8 cellular contexts compared by ENCODE assay signal in genomic region chr14:45135659-45136314, GRCh38. TPM values are rescaled to one million over a fixed set of nuclear protein-coding genes. Genes with fewer than 3 reads are reported as not detected.
A peak's percentile ranks its signal among the peaks of the same experiment; 100 is the strongest.
DNase-seq lines count a peak whose midpoint lies in the region; ATAC-seq and TF ChIP-seq lines count a peak whose summit lies in the region.

A gene with protein sequence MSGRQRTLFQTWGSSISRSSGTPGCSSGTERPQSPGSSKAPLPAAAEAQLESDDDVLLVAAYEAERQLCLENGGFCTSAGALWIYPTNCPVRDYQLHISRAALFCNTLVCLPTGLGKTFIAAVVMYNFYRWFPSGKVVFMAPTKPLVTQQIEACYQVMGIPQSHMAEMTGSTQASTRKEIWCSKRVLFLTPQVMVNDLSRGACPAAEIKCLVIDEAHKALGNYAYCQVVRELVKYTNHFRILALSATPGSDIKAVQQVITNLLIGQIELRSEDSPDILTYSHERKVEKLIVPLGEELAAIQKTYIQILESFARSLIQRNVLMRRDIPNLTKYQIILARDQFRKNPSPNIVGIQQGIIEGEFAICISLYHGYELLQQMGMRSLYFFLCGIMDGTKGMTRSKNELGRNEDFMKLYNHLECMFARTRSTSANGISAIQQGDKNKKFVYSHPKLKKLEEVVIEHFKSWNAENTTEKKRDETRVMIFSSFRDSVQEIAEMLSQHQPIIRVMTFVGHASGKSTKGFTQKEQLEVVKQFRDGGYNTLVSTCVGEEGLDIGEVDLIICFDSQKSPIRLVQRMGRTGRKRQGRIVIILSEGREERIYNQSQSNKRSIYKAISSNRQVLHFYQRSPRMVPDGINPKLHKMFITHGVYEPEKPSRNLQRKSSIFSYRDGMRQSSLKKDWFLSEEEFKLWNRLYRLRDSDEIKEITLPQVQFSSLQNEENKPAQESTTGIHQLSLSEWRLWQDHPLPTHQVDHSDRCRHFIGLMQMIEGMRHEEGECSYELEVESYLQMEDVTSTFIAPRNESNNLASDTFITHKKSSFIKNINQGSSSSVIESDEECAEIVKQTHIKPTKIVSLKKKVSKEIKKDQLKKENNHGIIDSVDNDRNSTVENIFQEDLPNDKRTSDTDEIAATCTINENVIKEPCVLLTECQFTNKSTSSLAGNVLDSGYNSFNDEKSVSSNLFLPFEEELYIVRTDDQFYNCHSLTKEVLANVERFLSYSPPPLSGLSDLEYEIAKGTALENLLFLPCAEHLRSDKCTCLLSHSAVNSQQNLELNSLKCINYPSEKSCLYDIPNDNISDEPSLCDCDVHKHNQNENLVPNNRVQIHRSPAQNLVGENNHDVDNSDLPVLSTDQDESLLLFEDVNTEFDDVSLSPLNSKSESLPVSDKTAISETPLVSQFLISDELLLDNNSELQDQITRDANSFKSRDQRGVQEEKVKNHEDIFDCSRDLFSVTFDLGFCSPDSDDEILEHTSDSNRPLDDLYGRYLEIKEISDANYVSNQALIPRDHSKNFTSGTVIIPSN (N-terminal part only) (plus strand): TSS chr14:45135930. CDS start chr14:45136032, 102 bp downstream.

- no peaks in the 10 kb centered on the region for H3K36me3 ChIP-seq in CD8-positive, alpha-beta T cell (ENCODE audit: insufficient read depth, low read length)

- intact Hi-C loops in CD8-positive, alpha-beta T cell (cut with DNase I, micrococcal nuclease), result loop anchor here in 1 of 2 experiments (2.0 kb wide), 1 partner anchor 117 kb away; the partner anchor contains the start of gene MIS18BP1

- H3K27ac ChIP-seq in CD8-positive, alpha-beta T cell (ENCODE audit: low read depth, low read length), result peak within 1 kb of the TSS; percentile 84

- peak within 1 kb of the TSS; percentile 97 for H3K4me3 Mint-ChIP-seq in CD8-positive, alpha-beta T cell
- H3K4me3 Mint-ChIP-seq in effector memory CD8-positive, alpha-beta T cell, result peak within 1 kb of the TSS; percentile 96 to 97

- POLR2A ChIA-PET in CD8-positive, alpha-beta T cell (lab: Charles Lee), result interaction anchor here (1.0 to 4.4 kb wide), 5 partner anchors 34 to 187 kb away, joined by 3 to 45 read pairs (median 5); partner anchors contain the start of genes KLHL28, MIS18BP1, PRPF39 and TOGARAM1

- CTCF ChIA-PET in CD8-positive, alpha-beta T cell (lab: Charles Lee), result interaction anchor here (0.8 to 2.4 kb wide), 5 partner anchors 47 to 222 kb away, joined by 3 to 11 read pairs (median 5); partner anchors contain the start of genes MIS18BP1 and TOGARAM1

- peaks cover 31% of the 10 kb centered on the region for H3K4me1 ChIP-seq in CD8-positive, alpha-beta T cell (ENCODE audit: insufficient read depth, low read length)

- peaks cover 46% of the 10 kb centered on the region for H3K4me1 Mint-ChIP-seq in CD8-positive, alpha-beta T cell (ENCODE audit: low read depth)
- H3K4me1 Mint-ChIP-seq in effector memory CD8-positive, alpha-beta T cell (ENCODE audit: low read depth in 2 of 2), result peaks cover 20 to 32% of the 10 kb centered on the region in 2 donors

- peak; percentile 55 for ATAC-seq in CD8-positive, alpha-beta T cell
- ATAC-seq in GM19467 (IDR thresholded peaks at IDR 0.05; ENCODE audit: unreplicated experiment), result peak; percentile 37
- peak; percentile 54 for ATAC-seq in effector memory CD8-positive, alpha-beta T cell (replicated peaks)

- peak; percentile 64 to 90 (median 85) for DNase-seq in CD8-positive, alpha-beta T cell
- DNase-seq in HT1080 (ENCODE audit: low read depth) (peak; percentile 95), NOMO-1 treated with DMSO at 0.1 percent for 48 hours (lab: John Stamatoyannopoulos, UW; ENCODE audit: unreplicated experiment) (peak; percentile 94), medulla oblongata (ENCODE audit: extremely low spot score) (peak; percentile 98)
- peak; percentile 70 to 75 for DNase-seq in activated CD8-positive, alpha-beta memory T cell treated with anti-CD3 and anti-CD28 coated beads for 4 hours (ENCODE audit: low read depth in 2 of 2)
- DNase-seq in effector memory CD8-positive, alpha-beta T cell, result peak; percentile 83 to 85 (median 85)
- DNase-seq in stimulated activated CD8-positive, alpha-beta memory T cell treated with anti-CD3 and anti-CD28 coated beads, Interleukin-12 subunit alpha, Interleukin-12 subunit beta, amount 100 ng/mL, for 24 hours (ENCODE audit: extremely low read depth), result peak; percentile 68

- no peaks in the 10 kb centered on the region for H3K9me3 Mint-ChIP-seq in CD8-positive, alpha-beta T cell
- H3K9me3 Mint-ChIP-seq in effector memory CD8-positive, alpha-beta T cell, result no peaks in the 10 kb centered on the region

- TF ChIP-seq CTCF in CD8-positive, alpha-beta T cell (IDR thresholded peaks at IDR 0.05), result no peak

- H3K27me3 Mint-ChIP-seq in CD8-positive, alpha-beta T cell (ENCODE audit: low read depth), result no peaks in the 10 kb centered on the region
- no peaks in the 10 kb centered on the region for H3K27me3 Mint-ChIP-seq in effector memory CD8-positive, alpha-beta T cell

- H3K9me3 ChIP-seq in CD8-positive, alpha-beta T cell (ENCODE audit: low read length), result no peaks in the 10 kb centered on the region

- peak within 1 kb of the TSS; percentile 98 for H3K27ac Mint-ChIP-seq in CD8-positive, alpha-beta T cell
- H3K27ac Mint-ChIP-seq in effector memory CD8-positive, alpha-beta T cell, result peak within 1 kb of the TSS; percentile 97 to 98

- H3K36me3 Mint-ChIP-seq in CD8-positive, alpha-beta T cell, result peaks cover 20% of the 10 kb centered on the region
- peaks cover 18% of the 10 kb centered on the region for H3K36me3 Mint-ChIP-seq in effector memory CD8-positive, alpha-beta T cell (ENCODE audit: insufficient read depth)

- H3K27me3 ChIP-seq in CD8-positive, alpha-beta T cell (ENCODE audit: insufficient read depth, low read length), result no peaks in the 10 kb centered on the region

- H3K4me3 ChIP-seq in CD8-positive, alpha-beta T cell (ENCODE audit: low read depth, low read length), result peak within 1 kb of the TSS; percentile 84

RNA-seq across cellular contexts. Expression of the gene that starts here (rescaled TPM):
- 1 to 10 TPM; 5.9 to 6.7 TPM for total RNA-seq in CD8-positive, alpha-beta T cell
- 9.5 and 11.3 TPM in 2 replicates for total RNA-seq in HT1080 (2014; rRNA removed; shearing (Covaris generic))
- polyA plus RNA-seq in HT1080 (2015; cell fraction: cytosol; rRNA removed), result 3.3 and 4.3 TPM in 2 replicates
- polyA plus RNA-seq in HT1080 (2015; cell fraction: nucleus; rRNA removed), result 13.1 and 18.7 TPM in 2 replicates

Comparison
In these comparisons a context has a peak if more than half of its experiments do, and no peak if none do; other contexts are left out.
1. Peak in every context shown above with its lines: DNase-seq, ATAC-seq, H3K4me3 ChIP-seq and H3K27ac ChIP-seq.